ENCODE assay signal across 8 cellular contexts in genomic region chr10:101214446-101215396, GRCh38. TPM values are rescaled to one million over a fixed set of nuclear protein-coding genes. Genes with fewer than 3 reads are reported as not detected.
DNase-seq lines count a peak whose midpoint lies in the region; ATAC-seq, FAIRE-seq and TF ChIP-seq lines count a peak whose summit lies in the region.

No MANE protein-coding gene starts in this region.

- intact Hi-C loops in CD4-positive, alpha-beta memory T cell (cut with micrococcal nuclease), result loop anchor here (1.0 to 2.0 kb wide), 3 partner anchors 58 to 228 kb away; no protein-coding TSS in a partner anchor

- no peak for TF ChIP-seq POLR2A in H54 (IDR thresholded peaks at IDR 0.05; ENCODE audit: low read depth, low read length)

- no peaks in the 10 kb centered on the region for H3K36me3 Mint-ChIP-seq in CD4-positive, alpha-beta memory T cell
- H3K36me3 Mint-ChIP-seq in mesothelial cell of epicardium, result no peaks in the 10 kb centered on the region

- peak; percentile 63 to 75 (median 70) for DNase-seq in CD4-positive, alpha-beta memory T cell
- DNase-seq in H54 (ENCODE audit: insufficient read length, low spot score) (peak; percentile 84), NCI-H460 (ENCODE audit: extremely low read depth, low read depth) (peak; percentile 66), dermis microvascular lymphatic vessel endothelial cell (ENCODE audit: low read depth in 2 of 2) (peak; percentile 12 to 61), mesothelial cell of epicardium (ENCODE audit: low spot score in 2 of 2, unreplicated experiment in 2 of 2) (peak; percentile 72 to 87)
- peak; percentile 79 to 84 for DNase-seq in activated CD4-positive, alpha-beta T cell treated with anti-CD3 and anti-CD28 coated beads, Interleukin-2, amount 50 U/mL, for 48 hours
- peak; percentile 89 for DNase-seq in stimulated activated CD8-positive, alpha-beta memory T cell treated with anti-CD3 and anti-CD28 coated beads, Interleukin-4, amount 100 ng/mL, for 48 hours

- H3K9me3 Mint-ChIP-seq in CD4-positive, alpha-beta memory T cell, result peaks cover 0 to 9% (median 0%) of the 10 kb centered on the region in 8 donors
- H3K9me3 Mint-ChIP-seq in mesothelial cell of epicardium, result no peaks in the 10 kb centered on the region

- peaks cover 39 to 64% of the 10 kb centered on the region in 2 donors for H3K27me3 Mint-ChIP-seq in CD4-positive, alpha-beta memory T cell
- peaks cover 98% of the 10 kb centered on the region for H3K27me3 Mint-ChIP-seq in mesothelial cell of epicardium (ENCODE audit: low read depth)

- H3K9me3 ChIP-seq in CD4-positive, alpha-beta memory T cell (ENCODE audit: control insufficient read depth in 1 of 2, low read length in 2 of 2), result no peaks in the 10 kb centered on the region

- no peak for ATAC-seq in GM18873 (IDR thresholded peaks at IDR 0.05; ENCODE audit: low FRiP score, unreplicated experiment)

- H3K4me3 Mint-ChIP-seq in CD4-positive, alpha-beta memory T cell, result peak overlapping the region; percentile 37 to 86 (median 73)
- peak overlapping the region; percentile 38 for H3K4me3 Mint-ChIP-seq in mesothelial cell of epicardium

- POLR2A ChIA-PET in CD4-positive, alpha-beta memory T cell (lab: Charles Lee; ENCODE audit: partially characterized antibody), result interaction anchor here (1.0 to 1.5 kb wide), 3 partner anchors 11 to 12 kb away, joined by 3 to 5 read pairs (median 4); no protein-coding TSS in a partner anchor

- peaks cover 52% of the 10 kb centered on the region for H3K4me1 ChIP-seq in CD4-positive, alpha-beta memory T cell (ENCODE audit: insufficient read depth, low read length)

- H3K36me3 ChIP-seq in CD4-positive, alpha-beta memory T cell (ENCODE audit: insufficient read depth, low read length), result no peaks in the 10 kb centered on the region

- peak overlapping the region in 3 of 7 donors; percentile 29 to 82 (median 39) for H3K27ac Mint-ChIP-seq in CD4-positive, alpha-beta memory T cell
- H3K27ac Mint-ChIP-seq in mesothelial cell of epicardium, result no peak overlapping the region

- TF ChIP-seq CTCF in mesothelial cell of epicardium (IDR thresholded peaks at IDR 0.05; ENCODE audit: unreplicated experiment), result peak; percentile 89

- H3K4me3 ChIP-seq in CD4-positive, alpha-beta memory T cell (ENCODE audit: low read length in 2 of 2), result peak overlapping the region in 1 of 2 donors; percentile 2

- CTCF ChIA-PET in CD4-positive, alpha-beta memory T cell (lab: Charles Lee; ENCODE audit: partially characterized antibody), result interaction anchor here (0.7 to 8.0 kb wide), 52 partner anchors 9 to 796 kb away, joined by 3 to 84 read pairs (median 5); partner anchors contain the start of genes DPCD, LBX1 and POLL

- H3K27me3 ChIP-seq in CD4-positive, alpha-beta memory T cell (ENCODE audit: insufficient read depth, low read length), result peaks cover 54% of the 10 kb centered on the region

- H3K4me1 Mint-ChIP-seq in CD4-positive, alpha-beta memory T cell, result peaks cover 16 to 49% (median 35%) of the 10 kb centered on the region in 4 donors
- peaks cover 35% of the 10 kb centered on the region for H3K4me1 Mint-ChIP-seq in mesothelial cell of epicardium

- FAIRE-seq in H54 (lab: Jason Lieb, UNC), result no peak

- H3K27ac ChIP-seq in CD4-positive, alpha-beta memory T cell (ENCODE audit: low read depth, low read length), result no peak overlapping the region

RNA-seq across cellular contexts. Expression of gene LBX1, which starts 14.5 kb away (rescaled TPM):
- not detected for total RNA-seq in CD4-positive, alpha-beta memory T cell
- not detected for polyA plus RNA-seq in CD4-positive, alpha-beta memory T cell
- 0.10 and 0.12 TPM in 2 replicates for total RNA-seq in NCI-H460 (2014; rRNA removed; shearing (Covaris generic))
- polyA plus RNA-seq in NCI-H460 (2014; cell fraction: nucleus; rRNA removed), result not detected in 2 replicates
- total RNA-seq in dermis microvascular lymphatic vessel endothelial cell (not detected in 2 replicates), mesothelial cell of epicardium (not detected in 3 replicates)

Comparison
In these comparisons a context has a peak if more than half of its experiments do, and no peak if none do; other contexts are left out.
1. DNase-seq: peak in every context shown above with its lines; median percentile 89 in stimulated activated CD8-positive, alpha-beta memory T cell treated with anti-CD3 and anti-CD28 coated beads, Interleukin-4, amount 100 ng/mL, for 48 hours; 84 in H54; 82 in activated CD4-positive, alpha-beta T cell treated with anti-CD3 and anti-CD28 coated beads, Interleukin-2, amount 50 U/mL, for 48 hours; 80 in mesothelial cell of epicardium; 70 in CD4-positive, alpha-beta memory T cell; 66 in NCI-H460; 36 in dermis microvascular lymphatic vessel endothelial cell.